18 cellular contexts compared by ENCODE assay signal in the genomic region with DNA sequence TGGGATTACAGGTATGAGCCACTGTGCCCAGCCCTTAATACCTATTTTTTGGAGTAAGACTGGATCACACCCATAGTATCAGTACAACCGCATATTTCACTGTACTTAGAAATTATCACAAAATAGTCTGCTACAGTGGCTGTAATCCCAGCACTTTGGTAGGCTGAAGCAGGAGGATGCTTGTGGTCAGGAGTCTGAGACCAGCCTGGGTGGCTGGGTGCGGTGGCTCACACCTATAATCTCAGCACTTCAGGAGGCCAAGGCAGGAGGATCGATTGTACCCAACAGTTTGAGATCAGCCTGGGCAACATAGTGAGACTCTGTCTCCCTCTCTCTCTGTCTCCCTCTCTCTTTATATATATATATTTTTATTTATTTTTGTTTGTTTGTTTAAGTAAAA. TPM values are rescaled to one million over a fixed set of nuclear protein-coding genes. Genes with fewer than 3 reads are reported as not detected.
A peak's percentile ranks its signal among the peaks of the same experiment; 100 is the strongest.
DNase-seq lines count a peak whose midpoint lies in the region; ATAC-seq and TF ChIP-seq lines count a peak whose summit lies in the region.
"Had no signal": no experiment of that assay in that cellular context is flagged by ENCODE, and none has a peak within 500 bp of the region (broad histone marks: within the 10 kb centered on the region; RNA-seq: fewer than 3 reads in every experiment).

No MANE protein-coding gene starts in this region.

- H3K27ac ChIP-seq in osteoblast (ENCODE audit: low read depth, low read length): peak overlapping the region; percentile 14
- H3K27ac ChIP-seq: BLaER1 had no signal

- H3K36me3 Mint-ChIP-seq in effector memory CD8-positive, alpha-beta T cell (ENCODE audit: insufficient read depth): peaks cover 13% of the 10 kb centered on the region

- H3K9me3 ChIP-seq in osteoblast (ENCODE audit: low read depth, low read length): no peaks in the 10 kb centered on the region
- H3K9me3 ChIP-seq: BE2C, BLaER1 had no signal

- no peak overlapping the region for H3K27ac Mint-ChIP-seq in effector memory CD8-positive, alpha-beta T cell
- H3K27ac Mint-ChIP-seq: CD4-positive, alpha-beta memory T cell; CD4-positive, CD25-positive, alpha-beta regulatory T cell had no signal

- H3K27me3 ChIP-seq in osteoblast (ENCODE audit: insufficient read depth, low read length): no peaks in the 10 kb centered on the region
- H3K27me3 ChIP-seq: BE2C, BLaER1 had no signal

- H3K4me3 Mint-ChIP-seq in effector memory CD8-positive, alpha-beta T cell: no peak overlapping the region
- H3K4me3 Mint-ChIP-seq: CD14-positive monocyte; CD4-positive, alpha-beta memory T cell; CD4-positive, CD25-positive, alpha-beta regulatory T cell; CD8-positive, alpha-beta memory T cell had no signal

- no peak for TF ChIP-seq CTCF in osteoblast (IDR thresholded peaks at IDR 0.05; ENCODE audit: extremely low read depth, low read depth, low read length)

- no peak overlapping the region for H3K4me2 ChIP-seq in osteoblast (ENCODE audit: insufficient read depth, low read length)
- H3K4me2 ChIP-seq: BLaER1 had no signal

- no peak overlapping the region for H2AFZ ChIP-seq in osteoblast (ENCODE audit: low read length)

- H3K4me1 Mint-ChIP-seq in effector memory CD8-positive, alpha-beta T cell (ENCODE audit: low read depth in 2 of 2): peaks cover 44 to 56% of the 10 kb centered on the region in 2 donors

- peaks cover 4% of the 10 kb centered on the region for H4K20me1 ChIP-seq in osteoblast (ENCODE audit: insufficient read depth, low read length)

- intact Hi-C loops in sciatic nerve (cut with DNase I): no loop called here

- no peak for DNase-seq in effector memory CD8-positive, alpha-beta T cell
- DNase-seq in osteoblast (ENCODE audit: insufficient read length, low spot score, missing footprints) (no peak), SKM-1 treated with dmso at 0.1 percent for 144 hours (lab: John Stamatoyannopoulos, UW; ENCODE audit: unreplicated experiment) (no peak), sciatic nerve (ENCODE audit: low spot score) (no peak), HUDEP-2 (lab: John Stamatoyannopoulos, UW; ENCODE audit: unreplicated experiment in 76 of 76) (no peak)
- DNase-seq: 8988T; ACHN; BE2C; C1 segment of cervical spinal cord; Calu3; CD4-positive, alpha-beta memory T cell; CD4-positive, CD25-positive, alpha-beta regulatory T cell; CD8-positive, alpha-beta memory T cell; COR-L47; DMS79 treated with DMSO at 0.1 percent for 48 hours; GF-D8 had no signal

- peak; percentile 18 for ATAC-seq in effector memory CD8-positive, alpha-beta T cell (replicated peaks)
- no peak for ATAC-seq in sciatic nerve

- peaks cover 7% of the 10 kb centered on the region for H3K36me3 ChIP-seq in osteoblast (ENCODE audit: insufficient read depth, low read length)
- H3K36me3 ChIP-seq: BE2C had no signal

- H3K27me3 Mint-ChIP-seq in effector memory CD8-positive, alpha-beta T cell: no peaks in the 10 kb centered on the region
- H3K27me3 Mint-ChIP-seq: CD4-positive, alpha-beta memory T cell; CD4-positive, CD25-positive, alpha-beta regulatory T cell; CD8-positive, alpha-beta memory T cell had no signal

- peaks cover 33% of the 10 kb centered on the region for H3K4me1 ChIP-seq in osteoblast (ENCODE audit: insufficient read depth, low read length)

- no peaks in the 10 kb centered on the region for H3K9me3 Mint-ChIP-seq in effector memory CD8-positive, alpha-beta T cell
- H3K9me3 Mint-ChIP-seq: CD14-positive monocyte; CD4-positive, alpha-beta memory T cell; CD4-positive, CD25-positive, alpha-beta regulatory T cell; CD8-positive, alpha-beta memory T cell had no signal

- peaks cover 99% of the 10 kb centered on the region for H3K79me2 ChIP-seq in osteoblast (ENCODE audit: insufficient read depth, low read length)

- no peak overlapping the region for H3K4me3 ChIP-seq in osteoblast (ENCODE audit: insufficient read depth, low read length)
- H3K4me3 ChIP-seq: BLaER1 had no signal

RNA-seq across cellular contexts. Expression of gene SPTLC2, which starts 5.9 kb away (rescaled TPM):
- 59.0 and 60.4 TPM in 2 replicates for total RNA-seq in osteoblast
- total RNA-seq in sciatic nerve: 65.1 TPM
